ENCODE assay signal across 26 cellular contexts in genomic region chr1:229266832-229267500, GRCh38.
"Had no signal": no experiment of that assay in that cellular context is flagged by ENCODE, and none has a peak within 500 bp of the region (broad histone marks: within the 10 kb centered on the region; RNA-seq: fewer than 3 reads in every experiment).

No MANE protein-coding gene starts in this region.

- H3K27me3 Mint-ChIP-seq: central memory CD8-positive, alpha-beta T cell; dendritic cell treated with granulocyte-macrophage colony-stimulating factor and Interleukin-4, amounts not matched to agents 40 ng/mL and 50 ng/mL, for 4 days; naive thymus-derived CD4-positive, alpha-beta T cell; stimulated activated memory B cell treated with anti-CD40 and anti-IgM and Interleukin-4, amounts not matched to agents 10 μg/mL and 1 μg/mL and 100 μg/mL, for 72 hours had no signal

- H3K4me3 ChIP-seq: esophagus muscularis mucosa, heart right ventricle, neural progenitor cell, psoas muscle, sigmoid colon, stomach, tibial nerve had no signal

- H3K27ac ChIP-seq: esophagus muscularis mucosa, heart right ventricle, neural progenitor cell, parathyroid adenoma, psoas muscle, sigmoid colon, stomach, tibial nerve had no signal

- H3K36me3 Mint-ChIP-seq: stimulated activated memory B cell treated with anti-CD40 and anti-IgM and Interleukin-4, amounts not matched to agents 10 μg/mL and 1 μg/mL and 100 μg/mL, for 72 hours had no signal

- FAIRE-seq: bronchial epithelial cell, small intestine had no signal

- H3K4me2 ChIP-seq: neural progenitor cell had no signal

- H3K4me1 ChIP-seq: parathyroid adenoma had no signal

- H3K4me3 Mint-ChIP-seq: activated T-cell treated with anti-CD3 and anti-CD28 coated beads, Interleukin-2, amount 50 U/mL, for 4 hours; central memory CD8-positive, alpha-beta T cell; dendritic cell treated with granulocyte-macrophage colony-stimulating factor and Interleukin-4, amounts not matched to agents 40 ng/mL and 50 ng/mL, for 4 days; memory B cell; naive thymus-derived CD4-positive, alpha-beta T cell; neural progenitor cell; stimulated activated memory B cell treated with anti-CD40 and anti-IgM and Interleukin-4, amounts not matched to agents 10 μg/mL and 1 μg/mL and 100 μg/mL, for 72 hours had no signal

- H2AFZ ChIP-seq: neural progenitor cell, parathyroid adenoma had no signal

- DNase-seq: activated CD4-positive, alpha-beta T cell treated with anti-CD3 and anti-CD28 coated beads for 4 hours; activated CD4-positive, alpha-beta T cell treated with anti-CD3 and anti-CD28 coated beads, Interleukin-2, amount 50 U/mL, for 48 hours; activated CD4-positive, CD25-positive, alpha-beta regulatory T cell; activated CD8-positive, alpha-beta memory T cell treated with anti-CD3 and anti-CD28 coated beads, Interleukin-2, amount 50 U/mL, for 48 hours; activated naive CD4-positive, alpha-beta T cell; activated T-cell treated with anti-CD3 and anti-CD28 coated beads, Interleukin-2, amount 50 U/mL, for 4 hours; effector CD4-positive, alpha-beta T cell; foreskin keratinocyte; heart right ventricle; midbrain; naive thymus-derived CD4-positive, alpha-beta T cell; occipital lobe; psoas muscle; sigmoid colon; small intestine; stimulated activated CD4-positive, alpha-beta T cell treated with anti-CD3 and anti-CD28 coated beads, Interleukin-4, amount 100 ng/mL, for 24 hours; stomach had no signal

- H3K79me2 ChIP-seq: parathyroid adenoma had no signal

- H3K27me3 ChIP-seq: esophagus muscularis mucosa, foreskin keratinocyte, heart right ventricle, sigmoid colon, stomach, tibial nerve had no signal

- H3K36me3 ChIP-seq: esophagus muscularis mucosa, heart right ventricle, neural progenitor cell, sigmoid colon, stomach had no signal

- ATAC-seq: activated T-cell treated with anti-CD3 and anti-CD28 coated beads, Interleukin-2, amount 50 U/mL, for 4 hours; foreskin keratinocyte; heart right ventricle; naive thymus-derived CD4-positive, alpha-beta T cell; psoas muscle; stimulated activated memory B cell treated with anti-CD40 and anti-IgM and Interleukin-4, amounts not matched to agents 10 μg/mL and 1 μg/mL and 100 μg/mL, for 72 hours had no signal

- H3K27ac Mint-ChIP-seq: dendritic cell treated with granulocyte-macrophage colony-stimulating factor and Interleukin-4, amounts not matched to agents 40 ng/mL and 50 ng/mL, for 4 days; memory B cell; neural progenitor cell; stimulated activated memory B cell treated with anti-CD40 and anti-IgM and Interleukin-4, amounts not matched to agents 10 μg/mL and 1 μg/mL and 100 μg/mL, for 72 hours had no signal

- H3K9me3 ChIP-seq: sigmoid colon had no signal

- H3K9me3 Mint-ChIP-seq: activated T-cell treated with anti-CD3 and anti-CD28 coated beads, Interleukin-2, amount 50 U/mL, for 4 hours had no signal

- H3K9ac ChIP-seq: neural progenitor cell, parathyroid adenoma had no signal
